In genomic region chr3:45777111-45777752, GRCh38 we compare ENCODE assay signal across 21 cellular contexts. TPM values are rescaled to one million over a fixed set of nuclear protein-coding genes. Genes with fewer than 3 reads are reported as not detected.
"Had no signal": no experiment of that assay in that cellular context is flagged by ENCODE, and none has a peak within 500 bp of the region (broad histone marks: within the 10 kb centered on the region; RNA-seq: fewer than 3 reads in every experiment).

No MANE protein-coding gene starts in this region.

- H3K27ac Mint-ChIP-seq: activated CD8-positive, alpha-beta T cell treated with anti-CD3 and anti-CD28 coated beads, Interleukin-2, amount 10 ng/mL, durations not matched to agents 7 days and 5 days; activated naive CD4-positive, alpha-beta T cell treated with anti-CD3 and anti-CD28 coated beads, Interleukin-2, amount 10 ng/mL, durations not matched to agents 7 days and 5 days; activated naive CD8-positive, alpha-beta T cell treated with anti-CD3 and anti-CD28 coated beads for 36 hours; activated T-cell treated with anti-CD3 and anti-CD28 coated beads, Interleukin-2, amount 50 U/mL, for 72 hours; activated T-helper 2 cell treated with anti-CD3 and anti-CD28 coated beads, Interferon-gamma antibody, Interleukin-2, Interleukin-4, amounts not matched to agents 10 μg/mL and 5 μg/mL and 100 μg/mL, durations not matched to agents 14 hours and 24 hours and 36 hours; T-helper 1 cell treated with Interleukin-12 subunit alpha and Interleukin-12 subunit beta and Interleukin-4 antibody, amounts not matched to agents 30 μg/mL and 1 μg/mL, for 36 hours; WTC11 had no signal

- H3K9ac ChIP-seq: KMS-11 had no signal

- ATAC-seq: activated CD8-positive, alpha-beta T cell treated with anti-CD3 and anti-CD28 coated beads, Interleukin-2, amount 10 ng/mL, durations not matched to agents 7 days and 5 days; activated T-cell treated with anti-CD3 and anti-CD28 coated beads, Interleukin-2, amount 50 U/mL, for 72 hours; PC-3; WTC11 had no signal

- H3K9me3 Mint-ChIP-seq: activated naive CD4-positive, alpha-beta T cell treated with anti-CD3 and anti-CD28 coated beads, Interleukin-2, amount 10 ng/mL, durations not matched to agents 7 days and 5 days; activated naive CD8-positive, alpha-beta T cell treated with anti-CD3 and anti-CD28 coated beads for 36 hours; activated T-cell treated with anti-CD3 and anti-CD28 coated beads, Interleukin-2, amount 50 U/mL, for 72 hours; activated T-helper 2 cell treated with anti-CD3 and anti-CD28 coated beads, Interferon-gamma antibody, Interleukin-2, Interleukin-4, amounts not matched to agents 10 μg/mL and 5 μg/mL and 100 μg/mL, durations not matched to agents 14 hours and 24 hours and 36 hours; T-helper 1 cell treated with Interleukin-12 subunit alpha and Interleukin-12 subunit beta and Interleukin-4 antibody, amounts not matched to agents 30 μg/mL and 1 μg/mL, for 36 hours; WTC11 had no signal

- H3K36me3 Mint-ChIP-seq: activated naive CD4-positive, alpha-beta T cell treated with anti-CD3 and anti-CD28 coated beads, Interleukin-2, amount 10 ng/mL, durations not matched to agents 7 days and 5 days; activated naive CD8-positive, alpha-beta T cell treated with anti-CD3 and anti-CD28 coated beads for 36 hours; WTC11 had no signal

- H3K27me3 Mint-ChIP-seq: activated naive CD8-positive, alpha-beta T cell treated with anti-CD3 and anti-CD28 coated beads for 36 hours had no signal

- H3K4me2 ChIP-seq: KMS-11 had no signal

- H3K27ac ChIP-seq: KMS-11 had no signal

- H3K4me3 Mint-ChIP-seq: activated CD8-positive, alpha-beta T cell treated with anti-CD3 and anti-CD28 coated beads, Interleukin-2, amount 10 ng/mL, durations not matched to agents 7 days and 5 days; activated naive CD4-positive, alpha-beta T cell treated with anti-CD3 and anti-CD28 coated beads, Interleukin-2, amount 10 ng/mL, durations not matched to agents 7 days and 5 days; activated naive CD8-positive, alpha-beta T cell treated with anti-CD3 and anti-CD28 coated beads for 36 hours; activated T-cell treated with anti-CD3 and anti-CD28 coated beads, Interleukin-2, amount 50 U/mL, for 72 hours; T-helper 1 cell treated with Interleukin-12 subunit alpha and Interleukin-12 subunit beta and Interleukin-4 antibody, amounts not matched to agents 30 μg/mL and 1 μg/mL, for 36 hours; WTC11 had no signal

- DNase-seq: activated CD4-positive, alpha-beta T cell treated with anti-CD3 and anti-CD28 coated beads for 48 hours; activated CD4-positive, alpha-beta T cell treated with anti-CD3 and anti-CD28 coated beads, Interleukin-2, amount 50 U/mL, for 4 hours; activated CD4-positive, CD25-positive, alpha-beta regulatory T cell treated with anti-CD3 and anti-CD28 coated beads, Interleukin-2, amount 50 U/mL, for 72 hours; activated CD8-positive, alpha-beta T cell treated with anti-CD3 and anti-CD28 coated beads, Interleukin-2, amount 10 ng/mL, durations not matched to agents 7 days and 5 days; activated gamma-delta T cell treated with Interleukin-2 at 50 U/mL for 16 hours; activated naive CD8-positive, alpha-beta T cell treated with anti-CD3 and anti-CD28 coated beads for 36 hours; activated T-cell treated with anti-CD3 and anti-CD28 coated beads, Interleukin-2, amount 50 U/mL, for 72 hours; cerebellar nuclear complex; MV-4-11; NCI-H1436 treated with DMSO at 0.1 percent for 48 hours; NCI-H187; NCI-H510A treated with DMSO at 0.1 percent for 48 hours; PC-3 had no signal

RNA-seq across cellular contexts. Expression of gene SLC6A20, which starts 19.1 kb away (rescaled TPM):
- total RNA-seq: activated CD8-positive, alpha-beta T cell treated with anti-CD3 and anti-CD28 coated beads, Interleukin-2, amount 10 ng/mL, durations not matched to agents 7 days and 5 days; activated naive CD8-positive, alpha-beta T cell treated with anti-CD3 and anti-CD28 coated beads for 36 hours; activated T-cell treated with anti-CD3 and anti-CD28 coated beads, Interleukin-2, amount 50 U/mL, for 72 hours; activated T-helper 2 cell treated with anti-CD3 and anti-CD28 coated beads, Interferon-gamma antibody, Interleukin-2, Interleukin-4, amounts not matched to agents 10 μg/mL and 5 μg/mL and 100 μg/mL, durations not matched to agents 14 hours and 24 hours and 36 hours; cardiac septum; MCF 10A; PC-3; SK-MEL-5 had no signal
